8 cellular contexts compared by ENCODE assay signal in genomic region chr5:71586052-71586940, GRCh38. TPM values are rescaled to one million over a fixed set of nuclear protein-coding genes. Genes with fewer than 3 reads are reported as not detected.
DNase-seq lines count a peak whose midpoint lies in the region; ATAC-seq and TF ChIP-seq lines count a peak whose summit lies in the region.

No MANE protein-coding gene starts in this region.

- H3K27me3 ChIP-seq in heart right ventricle (no peaks in the 10 kb centered on the region), iPS-15b (ENCODE audit: control insufficient read depth, insufficient read depth, low read length) (no peaks in the 10 kb centered on the region)

- H3K27me3 Mint-ChIP-seq in activated T-helper 17 cell treated with anti-CD3 and anti-CD28 coated beads, Interleukin-2, amount 50 U/mL, for 72 hours: no peaks in the 10 kb centered on the region
- no peaks in the 10 kb centered on the region for H3K27me3 Mint-ChIP-seq in stimulated activated memory B cell treated with anti-CD40 and anti-IgM and Interleukin-4, amounts not matched to agents 10 μg/mL and 1 μg/mL and 100 μg/mL, for 72 hours

- H3K9me3 Mint-ChIP-seq in activated T-helper 17 cell treated with anti-CD3 and anti-CD28 coated beads, Interleukin-2, amount 50 U/mL, for 72 hours: no peaks in the 10 kb centered on the region
- H3K9me3 Mint-ChIP-seq in stimulated activated memory B cell treated with anti-CD40 and anti-IgM and Interleukin-4, amounts not matched to agents 10 μg/mL and 1 μg/mL and 100 μg/mL, for 72 hours: no peaks in the 10 kb centered on the region

- peak overlapping the region; percentile 96 for H3K4me3 Mint-ChIP-seq in activated T-helper 17 cell treated with anti-CD3 and anti-CD28 coated beads, Interleukin-2, amount 50 U/mL, for 72 hours
- peak overlapping the region; percentile 97 for H3K4me3 Mint-ChIP-seq in stimulated activated memory B cell treated with anti-CD40 and anti-IgM and Interleukin-4, amounts not matched to agents 10 μg/mL and 1 μg/mL and 100 μg/mL, for 72 hours

- intact Hi-C loops in heart right ventricle (cut with DNase I) (loop anchor here in 4 of 10 donors (5.0 to 10.0 kb wide), 3 partner anchors 161 to 171 kb away; no protein-coding TSS in a partner anchor), Right ventricle myocardium inferior (cut with DNase I) (no loop called here)

- H3K4me1 Mint-ChIP-seq in activated T-helper 17 cell treated with anti-CD3 and anti-CD28 coated beads, Interleukin-2, amount 50 U/mL, for 72 hours: peaks cover 26% of the 10 kb centered on the region
- H3K4me1 Mint-ChIP-seq in stimulated activated memory B cell treated with anti-CD40 and anti-IgM and Interleukin-4, amounts not matched to agents 10 μg/mL and 1 μg/mL and 100 μg/mL, for 72 hours: peaks cover 21% of the 10 kb centered on the region

- peak overlapping the region; percentile 98 for H3K27ac Mint-ChIP-seq in activated T-helper 17 cell treated with anti-CD3 and anti-CD28 coated beads, Interleukin-2, amount 50 U/mL, for 72 hours
- H3K27ac Mint-ChIP-seq in stimulated activated memory B cell treated with anti-CD40 and anti-IgM and Interleukin-4, amounts not matched to agents 10 μg/mL and 1 μg/mL and 100 μg/mL, for 72 hours: peak overlapping the region; percentile 88

- peak overlapping the region; percentile 35 to 98 (median 76) for H3K4me3 ChIP-seq in heart right ventricle
- H3K4me3 ChIP-seq in iPS-15b (ENCODE audit: low read depth, low read length): peak overlapping the region; percentile 76

- H3K9me3 ChIP-seq in heart right ventricle (no peaks in the 10 kb centered on the region), iPS-15b (ENCODE audit: control insufficient read depth, insufficient read depth, low read length) (no peaks in the 10 kb centered on the region)

- WGBS in heart right ventricle, 2 donors: 82 to 83% methylated on average over 22 of the region's 22 CpGs

- H3K27ac ChIP-seq in heart right ventricle: peak overlapping the region; percentile 77 to 91 (median 82)

- H3K36me3 ChIP-seq in heart right ventricle: no peaks in the 10 kb centered on the region
- no peaks in the 10 kb centered on the region for H3K36me3 ChIP-seq in iPS-15b (ENCODE audit: control insufficient read depth, insufficient read depth, low read length)

- H3K36me3 Mint-ChIP-seq in activated T-helper 17 cell treated with anti-CD3 and anti-CD28 coated beads, Interleukin-2, amount 50 U/mL, for 72 hours (ENCODE audit: low read depth): peaks cover 8% of the 10 kb centered on the region
- peaks cover 12% of the 10 kb centered on the region for H3K36me3 Mint-ChIP-seq in stimulated activated memory B cell treated with anti-CD40 and anti-IgM and Interleukin-4, amounts not matched to agents 10 μg/mL and 1 μg/mL and 100 μg/mL, for 72 hours

- H3K4me1 ChIP-seq in heart right ventricle (peaks cover 0 to 30% (median 18%) of the 10 kb centered on the region in 9 donors), iPS-15b (ENCODE audit: control insufficient read depth, insufficient read depth, low read length) (peaks cover 4% of the 10 kb centered on the region)

- peak in 1 of 2 donors; percentile 10 for DNase-seq in heart right ventricle
- DNase-seq in Right ventricle myocardium inferior (ENCODE audit: missing footprints): no peak
- DNase-seq in LHCN-M2 (ENCODE audit: low read depth): peak; percentile 19
- DNase-seq in activated CD4-positive, alpha-beta T cell treated with anti-CD3 and anti-CD28 coated beads for 1 hour: no peak

- TF ChIP-seq CTCF in heart right ventricle (IDR thresholded peaks at IDR 0.05): no peak

- ATAC-seq in heart right ventricle (peak in 4 of 8 donors; percentile 3 to 22 (median 14)), Right ventricle myocardium inferior (no peak), GM21737 (IDR thresholded peaks at IDR 0.05; ENCODE audit: unreplicated experiment) (no peak)
- no peak for ATAC-seq in activated T-helper 17 cell treated with anti-CD3 and anti-CD28 coated beads, Interleukin-2, amount 50 U/mL, for 72 hours (replicated peaks)
- no peak for ATAC-seq in stimulated activated memory B cell treated with anti-CD40 and anti-IgM and Interleukin-4, amounts not matched to agents 10 μg/mL and 1 μg/mL and 100 μg/mL, for 72 hours

- H3K9ac ChIP-seq in iPS-15b (ENCODE audit: low read depth, low read length): peak overlapping the region; percentile 73

RNA-seq across cellular contexts. Expression of gene MCCC2, which starts 0.8 kb away (rescaled TPM):
- 100 to 1,000 TPM in 8 of 10 donors, 10 to 100 TPM in 2; 79.8 to 149 (median 127) TPM for total RNA-seq in heart right ventricle
- polyA plus RNA-seq in heart right ventricle: 10 to 100 TPM; 53.6 to 55.0 TPM
- total RNA-seq in Right ventricle myocardium inferior: 115 TPM
- 28.1 and 30.4 TPM in 2 replicates for total RNA-seq in LHCN-M2 (2014; rRNA removed)
- 12.9 TPM for polyA plus RNA-seq in LHCN-M2 (2012)
- total RNA-seq in activated T-helper 17 cell treated with anti-CD3 and anti-CD28 coated beads, Interleukin-2, amount 50 U/mL, for 72 hours: 10 to 100 TPM; 41.0 to 72.5 TPM
